Comparison of ENCODE assay signal across 27 cellular contexts in the genomic region with DNA sequence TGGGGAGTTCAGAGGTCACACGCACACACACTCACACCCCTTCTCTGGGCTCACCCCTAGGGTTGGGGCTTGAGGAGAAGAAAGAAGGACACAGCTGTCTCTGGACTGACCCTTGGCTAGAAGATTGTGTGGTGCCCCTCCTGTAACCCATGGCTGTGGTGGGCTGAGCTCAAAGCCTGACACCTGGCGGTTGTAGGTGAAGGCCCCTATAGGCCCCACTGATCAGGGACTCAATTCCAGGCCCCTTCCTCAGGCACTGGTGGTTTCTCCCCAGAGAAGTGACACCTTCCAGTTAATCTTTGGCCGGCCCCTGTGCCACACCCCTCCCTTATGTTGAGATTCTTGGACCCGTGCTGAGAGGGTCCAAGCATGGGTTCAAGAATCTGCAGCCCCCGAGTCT. TPM values are rescaled to one million over a fixed set of nuclear protein-coding genes. Genes with fewer than 3 reads are reported as not detected.
DNase-seq lines count a peak whose midpoint lies in the region; ATAC-seq, FAIRE-seq and TF ChIP-seq lines count a peak whose summit lies in the region.
"Had no signal": no experiment of that assay in that cellular context is flagged by ENCODE, and none has a peak within 500 bp of the region (broad histone marks: within the 10 kb centered on the region; RNA-seq: fewer than 3 reads in every experiment).

No MANE protein-coding gene starts in this region.

- WGBS in GM12878 (ENCODE audit: insufficient coverage, insufficient replicate concordance, low lambda C conversion rate, missing lambda C conversion rate), result 56% methylated on average over 5 of the region's 5 CpGs

- TF ChIP-seq CTCF in GM12878 (IDR thresholded peaks at IDR 0.05 in 2 of 3, conservative IDR thresholded peaks at IDR 0.05 in 1 of 3; ENCODE audit: control insufficient read depth in 2 of 3, extremely low read depth in 1 of 3, insufficient read depth in 1 of 3, low read depth in 3 of 3, low read length in 3 of 3), result no peak
- no peak for TF ChIP-seq CTCF in mucosa of descending colon (IDR thresholded peaks at IDR 0.05)

- H3K9me3 Mint-ChIP-seq in activated naive CD4-positive, alpha-beta T cell treated with anti-CD3 and anti-CD28 coated beads, Interleukin-2, amount 50 U/mL, for 72 hours, result no peaks in the 10 kb centered on the region
- H3K9me3 Mint-ChIP-seq in activated naive CD4-positive, alpha-beta T cell treated with anti-CD3 and anti-CD28 coated beads for 36 hours, result no peaks in the 10 kb centered on the region
- no peaks in the 10 kb centered on the region for H3K9me3 Mint-ChIP-seq in stimulated activated memory B cell treated with anti-CD40 and anti-IgM and Interleukin-4, amounts not matched to agents 10 μg/mL and 1 μg/mL and 100 μg/mL, for 72 hours

- DNase-seq in activated naive CD4-positive, alpha-beta T cell treated with anti-CD3 and anti-CD28 coated beads, Interleukin-2, amount 50 U/mL, for 72 hours (ENCODE audit: low spot score in 2 of 2), result no peak
- no peak for DNase-seq in activated naive CD4-positive, alpha-beta T cell treated with anti-CD3 and anti-CD28 coated beads for 36 hours
- no peak for DNase-seq in GM12878 (ENCODE audit: low read depth, low spot score)
- no peak for DNase-seq in mucosa of descending colon
- DNase-seq in stimulated activated CD4-positive, alpha-beta T cell treated with anti-CD3 and anti-CD28 coated beads, Interleukin-12 subunit alpha, Interleukin-12 subunit beta, amount 100 ng/mL, for 4 hours, result no peak
- DNase-seq in DMS 273 (lab: John Stamatoyannopoulos, UW; ENCODE audit: unreplicated experiment), result no peak
- DNase-seq: activated CD4-positive, alpha-beta T cell treated with anti-CD3 and anti-CD28 coated beads, Interleukin-2, amount 50 U/mL, for 1 hour; activated CD8-positive, alpha-beta memory T cell treated with anti-CD3 and anti-CD28 coated beads, Interleukin-2, amount 50 U/mL, for 48 hours; activated effector memory CD4-positive, alpha-beta T cell treated with Interleukin-2 at 50 U/mL for 16 hours; amygdala; cortex of kidney; Kasumi-1; lower lobe of right lung; NCI-H187; OCI-M1; Right ventricle myocardium superior; stimulated activated CD4-positive, alpha-beta T cell treated with anti-CD3 and anti-CD28 coated beads, Interleukin-2, amount 100 ng/mL, for 48 hours; stimulated activated naive CD8-positive, alpha-beta T cell treated with anti-CD3 and anti-CD28 coated beads, Interleukin-15, Interleukin-2, amounts not matched to agents 100 U/mL and 50 U/mL, for 24 hours; tibial artery had no signal

- no peaks in the 10 kb centered on the region for H3K27me3 ChIP-seq in GM12878 (replicated peaks in 1 of 2; ENCODE audit: control insufficient read depth in 2 of 2, insufficient read depth in 2 of 2, low read length in 1 of 2)
- H3K27me3 ChIP-seq: tibial artery had no signal

- no peaks in the 10 kb centered on the region for H3K27me3 Mint-ChIP-seq in activated naive CD4-positive, alpha-beta T cell treated with anti-CD3 and anti-CD28 coated beads for 36 hours (ENCODE audit: low read depth)
- no peaks in the 10 kb centered on the region for H3K27me3 Mint-ChIP-seq in stimulated activated memory B cell treated with anti-CD40 and anti-IgM and Interleukin-4, amounts not matched to agents 10 μg/mL and 1 μg/mL and 100 μg/mL, for 72 hours

- peaks cover 0 to 10% of the 10 kb centered on the region in 2 donors for H3K36me3 Mint-ChIP-seq in activated naive CD4-positive, alpha-beta T cell treated with anti-CD3 and anti-CD28 coated beads, Interleukin-2, amount 50 U/mL, for 72 hours
- no peaks in the 10 kb centered on the region for H3K36me3 Mint-ChIP-seq in activated naive CD4-positive, alpha-beta T cell treated with anti-CD3 and anti-CD28 coated beads for 36 hours (ENCODE audit: low read depth)
- H3K36me3 Mint-ChIP-seq in stimulated activated memory B cell treated with anti-CD40 and anti-IgM and Interleukin-4, amounts not matched to agents 10 μg/mL and 1 μg/mL and 100 μg/mL, for 72 hours, result no peaks in the 10 kb centered on the region

- in situ Hi-C loops in GM12878 (cut with MboI), result no loop called here

- H3K79me2 ChIP-seq in GM12878 (ENCODE audit: control insufficient read depth, insufficient read depth, low read length), result no peaks in the 10 kb centered on the region

- H4K20me1 ChIP-seq in GM12878 (ENCODE audit: control insufficient read depth, insufficient read depth), result no peaks in the 10 kb centered on the region

- RAD21 ChIA-PET in GM12878 (lab: Charles Lee; ENCODE audit: unreplicated experiment), result interaction anchor here (1.3 to 5.8 kb wide), 3 partner anchors 18 to 85 kb away, joined by 3 to 61 read pairs (median 4); no protein-coding TSS in a partner anchor

- H3K36me3 ChIP-seq in KOPT-K1 (ENCODE audit: insufficient read depth, low read length) (no peaks in the 10 kb centered on the region), GM12878 (ENCODE audit: control insufficient read depth in 2 of 2, insufficient read depth in 2 of 2, low read length in 1 of 2) (no peaks in the 10 kb centered on the region), mucosa of descending colon (ENCODE audit: low read depth) (no peaks in the 10 kb centered on the region)
- H3K36me3 ChIP-seq: lower lobe of right lung, tibial artery had no signal

- peak overlapping the region; percentile 81 to 94 for H3K27ac Mint-ChIP-seq in activated naive CD4-positive, alpha-beta T cell treated with anti-CD3 and anti-CD28 coated beads, Interleukin-2, amount 50 U/mL, for 72 hours
- no peak overlapping the region for H3K27ac Mint-ChIP-seq in activated naive CD4-positive, alpha-beta T cell treated with anti-CD3 and anti-CD28 coated beads for 36 hours
- H3K27ac Mint-ChIP-seq in stimulated activated memory B cell treated with anti-CD40 and anti-IgM and Interleukin-4, amounts not matched to agents 10 μg/mL and 1 μg/mL and 100 μg/mL, for 72 hours, result peak overlapping the region; percentile 94

- H3K9ac ChIP-seq in GM12878 (ENCODE audit: control insufficient read depth, insufficient read depth, low read length), result no peak overlapping the region

- no peak for TF ChIP-seq EP300 in GM12878 (IDR thresholded peaks at IDR 0.05; ENCODE audit: borderline replicate concordance in 1 of 2, control insufficient read depth in 1 of 2, low read depth in 2 of 2, low read length in 2 of 2)

- no peak overlapping the region for H3K4me3 Mint-ChIP-seq in activated naive CD4-positive, alpha-beta T cell treated with anti-CD3 and anti-CD28 coated beads for 36 hours
- no peak overlapping the region for H3K4me3 Mint-ChIP-seq in stimulated activated memory B cell treated with anti-CD40 and anti-IgM and Interleukin-4, amounts not matched to agents 10 μg/mL and 1 μg/mL and 100 μg/mL, for 72 hours

- POLR2A ChIA-PET in GM12878 (lab: Charles Lee), result interaction anchor here (1.5 kb wide), 1 partner anchor 15 kb away, joined by 4 read pairs; no protein-coding TSS in a partner anchor

- BruUV-seq in GM12878 (replicated peaks; lab: Mats Ljungman, UMichigan), result no TSS peak

- H2AFZ ChIP-seq in GM12878 (ENCODE audit: control insufficient read depth, low read depth, low read length), result no peak overlapping the region

- H3K9me3 ChIP-seq in KOPT-K1 (ENCODE audit: insufficient read depth, low read length, poor library complexity, severe bottlenecking), result no peaks in the 10 kb centered on the region
- no peaks in the 10 kb centered on the region for H3K9me3 ChIP-seq in GM12878 (replicated peaks; ENCODE audit: control insufficient read depth, insufficient read depth, low read length)
- no peaks in the 10 kb centered on the region for H3K9me3 ChIP-seq in mucosa of descending colon
- H3K9me3 ChIP-seq: A549, lower lobe of right lung, tibial artery had no signal

- H3K4me1 ChIP-seq in GM12878 (ENCODE audit: control insufficient read depth, insufficient read depth, low read length), result peaks cover 67% of the 10 kb centered on the region
- H3K4me1 ChIP-seq in mucosa of descending colon (ENCODE audit: low read depth), result no peaks in the 10 kb centered on the region
- H3K4me1 ChIP-seq: A549 had no signal

- H3K27ac ChIP-seq in KOPT-K1 (ENCODE audit: low read depth, low read length, poor library complexity, severe bottlenecking) (peak overlapping the region; percentile 80), GM12878 (ENCODE audit: control insufficient read depth, insufficient read depth) (no peak overlapping the region)
- H3K27ac ChIP-seq: A549, lower lobe of right lung, tibial artery had no signal

- no peak for TF ChIP-seq RAD21 in GM12878 (IDR thresholded peaks at IDR 0.05; ENCODE audit: insufficient read depth, low read depth, low read length)

- FAIRE-seq in GM12878 (lab: Jason Lieb, UNC), result no peak
- FAIRE-seq: A549, D721Med, endometrium had no signal

- intact Hi-C loops in activated naive CD4-positive, alpha-beta T cell treated with anti-CD3 and anti-CD28 coated beads for 36 hours (cut with micrococcal nuclease), result loop anchor here (5.0 kb wide), 1 partner anchor 379 kb away; a partner anchor contains a TSS
- intact Hi-C loops in GM12878 (cut with micrococcal nuclease; ENCODE audit: unreplicated experiment), result no loop called here
- intact Hi-C loops in mucosa of descending colon (cut with DNase I, micrococcal nuclease), result no loop called here

- H3K4me1 Mint-ChIP-seq in activated naive CD4-positive, alpha-beta T cell treated with anti-CD3 and anti-CD28 coated beads for 36 hours (ENCODE audit: low read depth), result peaks cover 31% of the 10 kb centered on the region
- H3K4me1 Mint-ChIP-seq in stimulated activated memory B cell treated with anti-CD40 and anti-IgM and Interleukin-4, amounts not matched to agents 10 μg/mL and 1 μg/mL and 100 μg/mL, for 72 hours, result peaks cover 84% of the 10 kb centered on the region

- no peak for TF ChIP-seq POLR2A in GM12878 (IDR thresholded peaks at IDR 0.05; ENCODE audit: low read depth, low read length)

- ATAC-seq in activated naive CD4-positive, alpha-beta T cell treated with anti-CD3 and anti-CD28 coated beads, Interleukin-2, amount 50 U/mL, for 72 hours, result no peak
- ATAC-seq in GM12878 (no peak), mucosa of descending colon (no peak)
- no peak for ATAC-seq in stimulated activated memory B cell treated with anti-CD40 and anti-IgM and Interleukin-4, amounts not matched to agents 10 μg/mL and 1 μg/mL and 100 μg/mL, for 72 hours
- ATAC-seq: A549; stimulated activated naive CD8-positive, alpha-beta T cell treated with anti-CD3 and anti-CD28 coated beads, Interleukin-15, Interleukin-2, amounts not matched to agents 100 U/mL and 50 U/mL, for 24 hours had no signal

- no peak overlapping the region for H3K4me3 ChIP-seq in GM12878
- no peak overlapping the region for H3K4me3 ChIP-seq in mucosa of descending colon
- H3K4me3 ChIP-seq: A549, lower lobe of right lung, smooth muscle cell, tibial artery had no signal

- SMC1A ChIA-PET in GM12878 (lab: Charles Lee; ENCODE audit: uncharacterized antibody, unreplicated experiment), result interaction anchor here (18.1 kb wide), 1 partner anchor 19 kb away, joined by 268 read pairs; no protein-coding TSS in a partner anchor

- CTCF ChIA-PET in activated naive CD4-positive, alpha-beta T cell treated with anti-CD3 and anti-CD28 coated beads for 36 hours (lab: Charles Lee), result no interaction called here
- CTCF ChIA-PET in GM12878 (lab: Yijun Ruan, JAX), result interaction anchor here (0.5 to 2.7 kb wide), 10 partner anchors 13 to 227 kb away, joined by 3 to 13 read pairs (median 4); no protein-coding TSS in a partner anchor

- no peak overlapping the region; the same call in 1 of the 2 replicates for H3K4me2 ChIP-seq in GM12878 (ENCODE audit: control insufficient read depth, insufficient read depth)
- H3K4me2 ChIP-seq: A549, smooth muscle cell had no signal

RNA-seq across cellular contexts. Expression of a gene that starts 35.2 kb away (rescaled TPM):
- total RNA-seq in activated naive CD4-positive, alpha-beta T cell treated with anti-CD3 and anti-CD28 coated beads, Interleukin-2, amount 50 U/mL, for 72 hours, result under 1 TPM in 1 of 2 donors, not detected in 1; 0.14 TPM
- not detected for total RNA-seq in activated naive CD4-positive, alpha-beta T cell treated with anti-CD3 and anti-CD28 coated beads for 36 hours
- 0.51 and 1.2 TPM in 2 replicates for total RNA-seq in GM12878 (2013; cell fraction: nucleolus; rRNA removed)
- total RNA-seq in GM12878 (2014; rRNA removed) (0.23 and 0.33 TPM in 2 replicates), GM12878 (2014; rRNA removed; fragmentation: Illumina TruSeq; extraction: Trizol) (0.27 and 0.28 TPM in 2 replicates), GM12878 (2021) (0.69 and 0.80 TPM in 2 replicates), mucosa of descending colon (1 to 10 TPM in 2 of 3 donors, under 1 TPM in 1; 0.47 to 3.7 (median 1.1) TPM)
- polyA plus RNA-seq in GM12878 (2011; ENCODE audit: low read depth), result 0.16 TPM
- polyA plus RNA-seq in GM12878 (2011; rRNA removed) (0.01 TPM in 2 replicates), GM12878 (2014; fragmentation: Illumina TruSeq; extraction: Trizol) (0.08 and 0.10 TPM in 2 replicates), GM12878 (2014; fragmentation: Nextera tagmentation; extraction: Ambion mirVana) (not detected), GM12878 (2014; rRNA removed) (0.38 and 0.47 TPM in 2 replicates), GM12878 (2016; fragmentation: Nextera tagmentation; extraction: Ambion mirVana) (under 1 TPM in 1 of 2 experiments, not detected in 1; 0.15 TPM)
- polyA plus RNA-seq in GM12878 (2011; cell fraction: cytosol; rRNA removed), result 0.04 and 0.08 TPM in 2 replicates
- polyA plus RNA-seq in GM12878 (2011; cell fraction: nucleus; rRNA removed), result 0.25 and 0.26 TPM in 2 replicates
- polyA plus RNA-seq in GM12878 (2012), result 0.48 and 0.51 TPM in 2 replicates
- 0.07 and 0.10 TPM in 2 replicates for polyA minus RNA-seq in GM12878 (2011; rRNA and poly(A)+ RNA removed)
- polyA minus RNA-seq in GM12878 (2011; cell fraction: cytosol; rRNA and poly(A)+ RNA removed), result not detected in 2 replicates
- polyA minus RNA-seq in GM12878 (2011; cell fraction: nucleus; rRNA and poly(A)+ RNA removed), result 0.10 and 0.12 TPM in 2 replicates
- total RNA-seq: HT1080, lower lobe of right lung, Right ventricle myocardium superior had no signal
- polyA plus RNA-seq: BJ had no signal

RNA-seq across cellular contexts. Expression of a gene that starts 52.4 kb away (rescaled TPM):
- total RNA-seq in activated naive CD4-positive, alpha-beta T cell treated with anti-CD3 and anti-CD28 coated beads, Interleukin-2, amount 50 U/mL, for 72 hours, result 10 to 100 TPM; 31.1 to 34.1 TPM
- total RNA-seq in activated naive CD4-positive, alpha-beta T cell treated with anti-CD3 and anti-CD28 coated beads for 36 hours, result 10 to 100 TPM; 27.6 to 27.8 TPM
- 96.6 and 97.9 TPM in 2 replicates for total RNA-seq in GM12878 (2013; cell fraction: nucleolus; rRNA removed)
- 60.5 and 67.8 TPM in 2 replicates for total RNA-seq in GM12878 (2014; rRNA removed)
- total RNA-seq in GM12878 (2014; rRNA removed; fragmentation: Illumina TruSeq; extraction: Trizol), result 89.2 and 89.8 TPM in 2 replicates
- 80.8 and 89.4 TPM in 2 replicates for total RNA-seq in GM12878 (2021)
- 41.4 TPM for polyA plus RNA-seq in GM12878 (2011; ENCODE audit: low read depth)
- 54.1 and 71.2 TPM in 2 replicates for polyA plus RNA-seq in GM12878 (2011; rRNA removed)
- polyA plus RNA-seq in GM12878 (2011; cell fraction: cytosol; rRNA removed), result 20.4 and 23.0 TPM in 2 replicates
- 41.7 and 50.3 TPM in 2 replicates for polyA plus RNA-seq in GM12878 (2011; cell fraction: nucleus; rRNA removed)
- 72.4 and 91.2 TPM in 2 replicates for polyA plus RNA-seq in GM12878 (2012)
- polyA plus RNA-seq in GM12878 (2014; fragmentation: Illumina TruSeq; extraction: Trizol), result 80.4 and 89.4 TPM in 2 replicates
- 10 to 100 TPM; 31.0 to 50.1 TPM for polyA plus RNA-seq in GM12878 (2014; fragmentation: Nextera tagmentation; extraction: Ambion mirVana)
- polyA plus RNA-seq in GM12878 (2014; rRNA removed), result 55.2 and 62.4 TPM in 2 replicates
- 10 to 100 TPM; 95.0 to 96.8 TPM for polyA plus RNA-seq in GM12878 (2016; fragmentation: Nextera tagmentation; extraction: Ambion mirVana)
- polyA minus RNA-seq in GM12878 (2011; rRNA and poly(A)+ RNA removed), result 30.3 and 38.5 TPM in 2 replicates
- polyA minus RNA-seq in GM12878 (2011; cell fraction: cytosol; rRNA and poly(A)+ RNA removed), result 20.2 and 22.0 TPM in 2 replicates
- polyA minus RNA-seq in GM12878 (2011; cell fraction: nucleus; rRNA and poly(A)+ RNA removed), result 27.6 and 58.4 TPM in 2 replicates
- 10 to 100 TPM; 39.8 to 45.0 (median 44.2) TPM for total RNA-seq in mucosa of descending colon
